ENCODE assay signal across 1 cellular context in genomic region chr10:115129752-115130151, GRCh38.
TF ChIP-seq lines count a peak whose summit lies in the region.

No MANE protein-coding gene starts in this region.

TF ChIP-seq in GM23338, 12 proteins besides CTCF, POLR2A, EP300 and RAD21 (continued from another document):
- TF ChIP-seq, protein P1, sequence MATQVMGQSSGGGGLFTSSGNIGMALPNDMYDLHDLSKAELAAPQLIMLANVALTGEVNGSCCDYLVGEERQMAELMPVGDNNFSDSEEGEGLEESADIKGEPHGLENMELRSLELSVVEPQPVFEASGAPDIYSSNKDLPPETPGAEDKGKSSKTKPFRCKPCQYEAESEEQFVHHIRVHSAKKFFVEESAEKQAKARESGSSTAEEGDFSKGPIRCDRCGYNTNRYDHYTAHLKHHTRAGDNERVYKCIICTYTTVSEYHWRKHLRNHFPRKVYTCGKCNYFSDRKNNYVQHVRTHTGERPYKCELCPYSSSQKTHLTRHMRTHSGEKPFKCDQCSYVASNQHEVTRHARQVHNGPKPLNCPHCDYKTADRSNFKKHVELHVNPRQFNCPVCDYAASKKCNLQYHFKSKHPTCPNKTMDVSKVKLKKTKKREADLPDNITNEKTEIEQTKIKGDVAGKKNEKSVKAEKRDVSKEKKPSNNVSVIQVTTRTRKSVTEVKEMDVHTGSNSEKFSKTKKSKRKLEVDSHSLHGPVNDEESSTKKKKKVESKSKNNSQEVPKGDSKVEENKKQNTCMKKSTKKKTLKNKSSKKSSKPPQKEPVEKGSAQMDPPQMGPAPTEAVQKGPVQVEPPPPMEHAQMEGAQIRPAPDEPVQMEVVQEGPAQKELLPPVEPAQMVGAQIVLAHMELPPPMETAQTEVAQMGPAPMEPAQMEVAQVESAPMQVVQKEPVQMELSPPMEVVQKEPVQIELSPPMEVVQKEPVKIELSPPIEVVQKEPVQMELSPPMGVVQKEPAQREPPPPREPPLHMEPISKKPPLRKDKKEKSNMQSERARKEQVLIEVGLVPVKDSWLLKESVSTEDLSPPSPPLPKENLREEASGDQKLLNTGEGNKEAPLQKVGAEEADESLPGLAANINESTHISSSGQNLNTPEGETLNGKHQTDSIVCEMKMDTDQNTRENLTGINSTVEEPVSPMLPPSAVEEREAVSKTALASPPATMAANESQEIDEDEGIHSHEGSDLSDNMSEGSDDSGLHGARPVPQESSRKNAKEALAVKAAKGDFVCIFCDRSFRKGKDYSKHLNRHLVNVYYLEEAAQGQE (IDR thresholded peaks at IDR 0.05; ENCODE audit: unreplicated experiment) = no peak
- no peak for TF ChIP-seq CREB1 (CRISPR knock-in tag; IDR thresholded peaks at IDR 0.05; ENCODE audit: low read depth)
- TF ChIP-seq POLR2AphosphoS5 (IDR thresholded peaks at IDR 0.05; ENCODE audit: low read depth) = no peak
- TF ChIP-seq JUNB (IDR thresholded peaks at IDR 0.05; ENCODE audit: unreplicated experiment) = no peak
- no peak for TF ChIP-seq ZNF114 (CRISPR knock-in tag; IDR thresholded peaks at IDR 0.05)
TF ChIP-seq in GM23338: peak in this region for 0.
